1 cellular context compared by ENCODE assay signal in the genomic region with DNA sequence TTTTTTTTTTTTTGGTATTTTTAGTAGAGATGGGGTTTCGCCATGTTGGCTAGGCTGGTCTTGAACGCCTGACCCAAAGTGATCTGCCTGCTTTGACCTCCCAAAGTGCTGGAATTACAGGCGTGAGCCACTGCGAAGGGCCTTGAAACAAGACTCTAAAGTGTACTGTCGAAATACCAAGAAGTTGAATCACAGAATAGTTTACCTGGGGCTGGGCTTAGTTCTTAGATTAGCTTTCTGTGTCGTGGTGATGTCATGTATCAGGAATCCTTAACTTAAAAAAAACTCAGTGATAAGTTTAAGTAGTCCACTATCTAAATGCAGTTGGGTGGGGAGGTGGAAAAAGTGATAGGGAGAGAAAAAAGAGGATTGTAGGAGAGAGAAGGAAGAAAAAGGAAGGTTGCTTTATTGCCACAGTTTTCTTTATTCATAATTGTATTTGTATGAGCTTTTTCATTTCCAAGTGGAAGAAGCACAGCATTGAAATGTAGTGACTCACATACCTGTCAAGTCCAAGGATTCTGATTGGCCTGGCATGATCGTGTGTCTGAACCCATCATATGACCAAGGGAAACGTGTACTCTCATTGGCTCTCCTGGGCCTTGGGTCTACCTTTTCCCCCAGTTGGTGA.
A peak's percentile ranks its signal among the peaks of the same experiment; 100 is the strongest.
TF ChIP-seq lines count a peak whose summit lies in the region.

No MANE protein-coding gene starts in this region.

TF ChIP-seq in K562, 482 proteins besides CTCF, POLR2A, EP300 and RAD21 (continued from another document and continues in another):
- TF ChIP-seq TFAM (CRISPR knock-in tag; conservative IDR thresholded peaks at IDR 0.05) (no peak), TEAD1 (CRISPR knock-in tag; IDR thresholded peaks at IDR 0.05) (peak; percentile 48 to 71; a peak in 2 of 4 replicates), MCM2 (IDR thresholded peaks at IDR 0.05; ENCODE audit: low read depth) (no peak), ZFP36 (IDR thresholded peaks at IDR 0.05; ENCODE audit: low read depth, low read length, partially characterized antibody) (no peak), ILK (tag; IDR thresholded peaks at IDR 0.05; ENCODE audit: borderline replicate concordance, low read depth) (no peak), NFYB (IDR thresholded peaks at IDR 0.05; ENCODE audit: extremely low read depth, insufficient read length) (peak; percentile 31), TBL1XR1 (IDR thresholded peaks at IDR 0.05; ENCODE audit: low read length in 2 of 2) (no peak), U2AF2 (optimal IDR thresholded peaks at IDR 0.05; ENCODE audit: low read depth, low read length) (no peak), JUN (IDR thresholded peaks at IDR 0.05; ENCODE audit: borderline replicate concordance, low read depth, low read length) (peak; percentile 81), JUN (CRISPR knock-in tag; IDR thresholded peaks at IDR 0.05; ENCODE audit: borderline replicate concordance) (no peak), TARDBP (IDR thresholded peaks at IDR 0.05) (no peak), MEIS2 (IDR thresholded peaks at IDR 0.05; ENCODE audit: partially characterized antibody) (no peak), CTBP1 (IDR thresholded peaks at IDR 0.05; ENCODE audit: borderline replicate concordance) (peak; percentile 58; the same call in 1 of the 2 replicates), ZNF347 (CRISPR knock-in tag; IDR thresholded peaks at IDR 0.05; ENCODE audit: low read depth) (no peak), TCF7L2 (IDR thresholded peaks at IDR 0.05; ENCODE audit: low read depth, low read length) (no peak), KDM1A (IDR thresholded peaks at IDR 0.05) (0 out of 4 replicates have a peak, but pooled peaks have one; percentile 12 to 25), TCF7 (IDR thresholded peaks at IDR 0.05; ENCODE audit: borderline replicate concordance) (no peak), PRPF4 (IDR thresholded peaks at IDR 0.05; ENCODE audit: insufficient read depth, low read depth, low read length, poor library complexity, severe bottlenecking) (no peak), ZNF583 (CRISPR knock-in tag; IDR thresholded peaks at IDR 0.05) (no peak), TAF15 (IDR thresholded peaks at IDR 0.05; ENCODE audit: low read depth, low read length) (no peak), ZNF354B (CRISPR knock-in tag; IDR thresholded peaks at IDR 0.05) (no peak), U2AF1 (optimal IDR thresholded peaks at IDR 0.05; ENCODE audit: low read depth, low read length) (no peak), RFX1 (IDR thresholded peaks at IDR 0.05) (no peak), ERF (CRISPR knock-in tag; IDR thresholded peaks at IDR 0.05) (no peak), NFRKB (IDR thresholded peaks at IDR 0.05; ENCODE audit: low read depth) (no peak)
- TF ChIP-seq, protein P1, sequence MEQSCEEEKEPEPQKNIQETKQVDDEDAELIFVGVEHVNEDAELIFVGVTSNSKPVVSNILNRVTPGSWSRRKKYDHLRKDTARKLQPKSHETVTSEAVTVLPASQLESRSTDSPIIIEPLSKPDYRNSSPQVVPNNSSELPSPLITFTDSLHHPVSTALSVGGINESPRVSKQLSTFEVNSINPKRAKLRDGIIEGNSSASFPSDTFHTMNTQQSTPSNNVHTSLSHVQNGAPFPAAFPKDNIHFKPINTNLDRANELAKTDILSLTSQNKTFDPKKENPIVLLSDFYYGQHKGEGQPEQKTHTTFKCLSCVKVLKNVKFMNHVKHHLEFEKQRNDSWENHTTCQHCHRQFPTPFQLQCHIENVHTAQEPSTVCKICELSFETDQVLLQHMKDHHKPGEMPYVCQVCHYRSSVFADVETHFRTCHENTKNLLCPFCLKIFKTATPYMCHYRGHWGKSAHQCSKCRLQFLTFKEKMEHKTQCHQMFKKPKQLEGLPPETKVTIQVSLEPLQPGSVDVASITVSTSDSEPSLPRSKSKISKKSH (CRISPR knock-in tag; IDR thresholded peaks at IDR 0.05), result no peak
- TF ChIP-seq, protein P2, sequence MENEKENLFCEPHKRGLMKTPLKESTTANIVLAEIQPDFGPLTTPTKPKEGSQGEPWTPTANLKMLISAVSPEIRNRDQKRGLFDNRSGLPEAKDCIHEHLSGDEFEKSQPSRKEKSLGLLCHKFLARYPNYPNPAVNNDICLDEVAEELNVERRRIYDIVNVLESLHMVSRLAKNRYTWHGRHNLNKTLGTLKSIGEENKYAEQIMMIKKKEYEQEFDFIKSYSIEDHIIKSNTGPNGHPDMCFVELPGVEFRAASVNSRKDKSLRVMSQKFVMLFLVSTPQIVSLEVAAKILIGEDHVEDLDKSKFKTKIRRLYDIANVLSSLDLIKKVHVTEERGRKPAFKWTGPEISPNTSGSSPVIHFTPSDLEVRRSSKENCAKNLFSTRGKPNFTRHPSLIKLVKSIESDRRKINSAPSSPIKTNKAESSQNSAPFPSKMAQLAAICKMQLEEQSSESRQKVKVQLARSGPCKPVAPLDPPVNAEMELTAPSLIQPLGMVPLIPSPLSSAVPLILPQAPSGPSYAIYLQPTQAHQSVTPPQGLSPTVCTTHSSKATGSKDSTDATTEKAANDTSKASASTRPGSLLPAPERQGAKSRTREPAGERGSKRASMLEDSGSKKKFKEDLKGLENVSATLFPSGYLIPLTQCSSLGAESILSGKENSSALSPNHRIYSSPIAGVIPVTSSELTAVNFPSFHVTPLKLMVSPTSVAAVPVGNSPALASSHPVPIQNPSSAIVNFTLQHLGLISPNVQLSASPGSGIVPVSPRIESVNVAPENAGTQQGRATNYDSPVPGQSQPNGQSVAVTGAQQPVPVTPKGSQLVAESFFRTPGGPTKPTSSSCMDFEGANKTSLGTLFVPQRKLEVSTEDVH (IDR thresholded peaks at IDR 0.05; ENCODE audit: low read depth, partially characterized antibody), result no peak
- TF ChIP-seq, protein P3, sequence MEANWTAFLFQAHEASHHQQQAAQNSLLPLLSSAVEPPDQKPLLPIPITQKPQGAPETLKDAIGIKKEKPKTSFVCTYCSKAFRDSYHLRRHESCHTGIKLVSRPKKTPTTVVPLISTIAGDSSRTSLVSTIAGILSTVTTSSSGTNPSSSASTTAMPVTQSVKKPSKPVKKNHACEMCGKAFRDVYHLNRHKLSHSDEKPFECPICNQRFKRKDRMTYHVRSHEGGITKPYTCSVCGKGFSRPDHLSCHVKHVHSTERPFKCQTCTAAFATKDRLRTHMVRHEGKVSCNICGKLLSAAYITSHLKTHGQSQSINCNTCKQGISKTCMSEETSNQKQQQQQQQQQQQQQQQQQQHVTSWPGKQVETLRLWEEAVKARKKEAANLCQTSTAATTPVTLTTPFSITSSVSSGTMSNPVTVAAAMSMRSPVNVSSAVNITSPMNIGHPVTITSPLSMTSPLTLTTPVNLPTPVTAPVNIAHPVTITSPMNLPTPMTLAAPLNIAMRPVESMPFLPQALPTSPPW (CRISPR knock-in tag; IDR thresholded peaks at IDR 0.05), result no peak
- TF ChIP-seq, protein P4, sequence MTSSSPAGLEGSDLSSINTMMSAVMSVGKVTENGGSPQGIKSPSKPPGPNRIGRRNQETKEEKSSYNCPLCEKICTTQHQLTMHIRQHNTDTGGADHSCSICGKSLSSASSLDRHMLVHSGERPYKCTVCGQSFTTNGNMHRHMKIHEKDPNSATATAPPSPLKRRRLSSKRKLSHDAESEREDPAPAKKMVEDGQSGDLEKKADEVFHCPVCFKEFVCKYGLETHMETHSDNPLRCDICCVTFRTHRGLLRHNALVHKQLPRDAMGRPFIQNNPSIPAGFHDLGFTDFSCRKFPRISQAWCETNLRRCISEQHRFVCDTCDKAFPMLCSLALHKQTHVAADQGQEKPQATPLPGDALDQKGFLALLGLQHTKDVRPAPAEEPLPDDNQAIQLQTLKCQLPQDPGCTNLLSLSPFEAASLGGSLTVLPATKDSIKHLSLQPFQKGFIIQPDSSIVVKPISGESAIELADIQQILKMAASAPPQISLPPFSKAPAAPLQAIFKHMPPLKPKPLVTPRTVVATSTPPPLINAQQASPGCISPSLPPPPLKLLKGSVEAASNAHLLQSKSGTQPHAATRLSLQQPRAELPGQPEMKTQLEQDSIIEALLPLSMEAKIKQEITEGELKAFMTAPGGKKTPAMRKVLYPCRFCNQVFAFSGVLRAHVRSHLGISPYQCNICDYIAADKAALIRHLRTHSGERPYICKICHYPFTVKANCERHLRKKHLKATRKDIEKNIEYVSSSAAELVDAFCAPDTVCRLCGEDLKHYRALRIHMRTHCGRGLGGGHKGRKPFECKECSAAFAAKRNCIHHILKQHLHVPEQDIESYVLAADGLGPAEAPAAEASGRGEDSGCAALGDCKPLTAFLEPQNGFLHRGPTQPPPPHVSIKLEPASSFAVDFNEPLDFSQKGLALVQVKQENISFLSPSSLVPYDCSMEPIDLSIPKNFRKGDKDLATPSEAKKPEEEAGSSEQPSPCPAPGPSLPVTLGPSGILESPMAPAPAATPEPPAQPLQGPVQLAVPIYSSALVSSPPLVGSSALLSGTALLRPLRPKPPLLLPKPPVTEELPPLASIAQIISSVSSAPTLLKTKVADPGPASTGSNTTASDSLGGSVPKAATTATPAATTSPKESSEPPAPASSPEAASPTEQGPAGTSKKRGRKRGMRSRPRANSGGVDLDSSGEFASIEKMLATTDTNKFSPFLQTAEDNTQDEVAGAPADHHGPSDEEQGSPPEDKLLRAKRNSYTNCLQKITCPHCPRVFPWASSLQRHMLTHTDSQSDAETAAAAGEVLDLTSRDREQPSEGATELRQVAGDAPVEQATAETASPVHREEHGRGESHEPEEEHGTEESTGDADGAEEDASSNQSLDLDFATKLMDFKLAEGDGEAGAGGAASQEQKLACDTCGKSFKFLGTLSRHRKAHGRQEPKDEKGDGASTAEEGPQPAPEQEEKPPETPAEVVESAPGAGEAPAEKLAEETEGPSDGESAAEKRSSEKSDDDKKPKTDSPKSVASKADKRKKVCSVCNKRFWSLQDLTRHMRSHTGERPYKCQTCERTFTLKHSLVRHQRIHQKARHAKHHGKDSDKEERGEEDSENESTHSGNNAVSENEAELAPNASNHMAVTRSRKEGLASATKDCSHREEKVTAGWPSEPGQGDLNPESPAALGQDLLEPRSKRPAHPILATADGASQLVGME (CRISPR knock-in tag; IDR thresholded peaks at IDR 0.05), result no peak
- TF ChIP-seq, protein P5, sequence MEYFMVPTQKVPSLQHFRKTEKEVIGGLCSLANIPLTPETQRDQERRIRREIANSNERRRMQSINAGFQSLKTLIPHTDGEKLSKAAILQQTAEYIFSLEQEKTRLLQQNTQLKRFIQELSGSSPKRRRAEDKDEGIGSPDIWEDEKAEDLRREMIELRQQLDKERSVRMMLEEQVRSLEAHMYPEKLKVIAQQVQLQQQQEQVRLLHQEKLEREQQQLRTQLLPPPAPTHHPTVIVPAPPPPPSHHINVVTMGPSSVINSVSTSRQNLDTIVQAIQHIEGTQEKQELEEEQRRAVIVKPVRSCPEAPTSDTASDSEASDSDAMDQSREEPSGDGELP (CRISPR knock-in tag; IDR thresholded peaks at IDR 0.05; ENCODE audit: borderline replicate concordance), result no peak
- TF ChIP-seq, protein P6, sequence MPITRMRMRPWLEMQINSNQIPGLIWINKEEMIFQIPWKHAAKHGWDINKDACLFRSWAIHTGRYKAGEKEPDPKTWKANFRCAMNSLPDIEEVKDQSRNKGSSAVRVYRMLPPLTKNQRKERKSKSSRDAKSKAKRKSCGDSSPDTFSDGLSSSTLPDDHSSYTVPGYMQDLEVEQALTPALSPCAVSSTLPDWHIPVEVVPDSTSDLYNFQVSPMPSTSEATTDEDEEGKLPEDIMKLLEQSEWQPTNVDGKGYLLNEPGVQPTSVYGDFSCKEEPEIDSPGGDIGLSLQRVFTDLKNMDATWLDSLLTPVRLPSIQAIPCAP (CRISPR knock-in tag; IDR thresholded peaks at IDR 0.05; ENCODE audit: borderline replicate concordance), result no peak
- TF ChIP-seq, protein P7, sequence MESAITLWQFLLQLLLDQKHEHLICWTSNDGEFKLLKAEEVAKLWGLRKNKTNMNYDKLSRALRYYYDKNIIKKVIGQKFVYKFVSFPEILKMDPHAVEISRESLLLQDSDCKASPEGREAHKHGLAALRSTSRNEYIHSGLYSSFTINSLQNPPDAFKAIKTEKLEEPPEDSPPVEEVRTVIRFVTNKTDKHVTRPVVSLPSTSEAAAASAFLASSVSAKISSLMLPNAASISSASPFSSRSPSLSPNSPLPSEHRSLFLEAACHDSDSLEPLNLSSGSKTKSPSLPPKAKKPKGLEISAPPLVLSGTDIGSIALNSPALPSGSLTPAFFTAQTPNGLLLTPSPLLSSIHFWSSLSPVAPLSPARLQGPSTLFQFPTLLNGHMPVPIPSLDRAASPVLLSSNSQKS (CRISPR knock-in tag; IDR thresholded peaks at IDR 0.05), result no peak
- TF ChIP-seq, protein P8, sequence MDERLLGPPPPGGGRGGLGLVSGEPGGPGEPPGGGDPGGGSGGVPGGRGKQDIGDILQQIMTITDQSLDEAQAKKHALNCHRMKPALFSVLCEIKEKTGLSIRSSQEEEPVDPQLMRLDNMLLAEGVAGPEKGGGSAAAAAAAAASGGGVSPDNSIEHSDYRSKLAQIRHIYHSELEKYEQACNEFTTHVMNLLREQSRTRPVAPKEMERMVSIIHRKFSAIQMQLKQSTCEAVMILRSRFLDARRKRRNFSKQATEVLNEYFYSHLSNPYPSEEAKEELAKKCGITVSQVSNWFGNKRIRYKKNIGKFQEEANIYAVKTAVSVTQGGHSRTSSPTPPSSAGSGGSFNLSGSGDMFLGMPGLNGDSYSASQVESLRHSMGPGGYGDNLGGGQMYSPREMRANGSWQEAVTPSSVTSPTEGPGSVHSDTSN (CRISPR knock-in tag; IDR thresholded peaks at IDR 0.05; ENCODE audit: low read depth), result no peak
- TF ChIP-seq, protein P8 (tag; conservative IDR thresholded peaks at IDR 0.05; ENCODE audit: low read depth), result no peak
- TF ChIP-seq, protein P9, sequence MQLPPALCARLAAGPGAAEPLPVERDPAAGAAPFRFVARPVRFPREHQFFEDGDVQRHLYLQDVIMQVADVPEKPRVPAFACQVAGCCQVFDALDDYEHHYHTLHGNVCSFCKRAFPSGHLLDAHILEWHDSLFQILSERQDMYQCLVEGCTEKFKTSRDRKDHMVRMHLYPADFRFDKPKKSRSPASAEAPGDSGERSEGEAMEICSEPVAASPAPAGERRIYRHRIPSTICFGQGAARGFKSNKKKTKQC (CRISPR knock-in tag; IDR thresholded peaks at IDR 0.05), result no peak
- TF ChIP-seq, protein P10, sequence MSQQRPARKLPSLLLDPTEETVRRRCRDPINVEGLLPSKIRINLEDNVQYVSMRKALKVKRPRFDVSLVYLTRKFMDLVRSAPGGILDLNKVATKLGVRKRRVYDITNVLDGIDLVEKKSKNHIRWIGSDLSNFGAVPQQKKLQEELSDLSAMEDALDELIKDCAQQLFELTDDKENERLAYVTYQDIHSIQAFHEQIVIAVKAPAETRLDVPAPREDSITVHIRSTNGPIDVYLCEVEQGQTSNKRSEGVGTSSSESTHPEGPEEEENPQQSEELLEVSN (IDR thresholded peaks at IDR 0.05; ENCODE audit: borderline replicate concordance in 1 of 2, extremely low read depth in 1 of 2, insufficient read depth in 1 of 2, insufficient read length in 1 of 2, low read depth in 1 of 2, low read length in 1 of 2, poor library complexity in 1 of 2, severe bottlenecking in 1 of 2), result no peak
